Comparison of ENCODE assay signal across 16 cellular contexts in genomic region chr2:24652265-24653232, GRCh38.
DNase-seq lines count a peak whose midpoint lies in the region; ATAC-seq and TF ChIP-seq lines count a peak whose summit lies in the region.
"Had no signal": no experiment of that assay in that cellular context is flagged by ENCODE, and none has a peak within 500 bp of the region (broad histone marks: within the 10 kb centered on the region; RNA-seq: fewer than 3 reads in every experiment).

No MANE protein-coding gene starts in this region.

- H3K27ac ChIP-seq in thyroid gland = no peak overlapping the region
- H3K27ac ChIP-seq: neural progenitor cell, tibial nerve had no signal

- WGBS in thyroid gland, 2 donors = 89 to 94% methylated on average over 3 of the region's 3 CpGs

- H3K27me3 Mint-ChIP-seq in WTC11 (ENCODE audit: low read depth) (no peaks in the 10 kb centered on the region), nephron progenitor cell (ENCODE audit: low read depth, poor library complexity) (no peaks in the 10 kb centered on the region)
- H3K27me3 Mint-ChIP-seq: activated CD4-positive, alpha-beta T cell treated with anti-CD3 and anti-CD28 coated beads, Interleukin-2, amount 10 ng/mL, durations not matched to agents 24 days and 14 days; activated T-helper 17 cell treated with anti-CD3 and anti-CD28 coated beads, Interleukin-2, amount 50 U/mL, for 72 hours had no signal

- POLR2A ChIA-PET in WTC11 (lab: Charles Lee) = no interaction called here

- peak; percentile 54 for DNase-seq in NCI-H2107 treated with DMSO at 0.1 percent for 48 hours (lab: John Stamatoyannopoulos, UW; ENCODE audit: unreplicated experiment)
- no peak for DNase-seq in NCI-H2107 (lab: John Stamatoyannopoulos, UW)
- DNase-seq in WTC11 (ENCODE audit: low spot score) = no peak
- DNase-seq in nephron progenitor cell = no peak
- DNase-seq in mucosa of descending colon = no peak
- no peak for DNase-seq in dedifferentiated amniotic fluid mesenchymal stem cell (ENCODE audit: extremely low spot score)
- no peak for DNase-seq in thyroid gland
- DNase-seq: activated CD4-positive, alpha-beta T cell treated with anti-CD3 and anti-CD28 coated beads, Interleukin-2, amount 10 ng/mL, durations not matched to agents 24 days and 14 days; effector CD8-positive, alpha-beta T cell; glutamatergic neuron; stimulated activated CD4-positive, alpha-beta T cell treated with anti-CD3 and anti-CD28 coated beads, Interleukin-12 subunit alpha, Interleukin-12 subunit beta, amount 100 ng/mL, for 4 hours had no signal

- intact Hi-C loops in mucosa of descending colon (cut with DNase I, micrococcal nuclease) (no loop called here), thyroid gland (cut with DNase I) (no loop called here)

- H3K9me3 Mint-ChIP-seq in WTC11 (peaks cover 7% of the 10 kb centered on the region), nephron progenitor cell (no peaks in the 10 kb centered on the region)
- H3K9me3 Mint-ChIP-seq: activated CD4-positive, alpha-beta T cell treated with anti-CD3 and anti-CD28 coated beads, Interleukin-2, amount 10 ng/mL, durations not matched to agents 24 days and 14 days; activated T-helper 17 cell treated with anti-CD3 and anti-CD28 coated beads, Interleukin-2, amount 50 U/mL, for 72 hours; neural progenitor cell; T-helper 1 cell treated with Interleukin-12 subunit alpha and Interleukin-12 subunit beta and Interleukin-4 antibody, amounts not matched to agents 30 μg/mL and 1 μg/mL, for 36 hours had no signal

- TF ChIP-seq POLR2A in thyroid gland (IDR thresholded peaks at IDR 0.05) = no peak

- H3K4me1 ChIP-seq in mucosa of descending colon (ENCODE audit: low read depth) = no peaks in the 10 kb centered on the region
- no peaks in the 10 kb centered on the region for H3K4me1 ChIP-seq in thyroid gland

- CTCF ChIA-PET in WTC11 (lab: Charles Lee) = interaction anchor here (0.6 kb wide), 1 partner anchor 254 kb away, joined by 3 read pairs; no protein-coding TSS in a partner anchor

- H3K27me3 ChIP-seq in thyroid gland = no peaks in the 10 kb centered on the region
- H3K27me3 ChIP-seq: neural progenitor cell, tibial nerve had no signal

- peaks cover 7% of the 10 kb centered on the region for H3K4me1 Mint-ChIP-seq in WTC11
- peaks cover 6% of the 10 kb centered on the region for H3K4me1 Mint-ChIP-seq in nephron progenitor cell
- H3K4me1 Mint-ChIP-seq: activated CD4-positive, alpha-beta T cell treated with anti-CD3 and anti-CD28 coated beads, Interleukin-2, amount 10 ng/mL, durations not matched to agents 24 days and 14 days; neural progenitor cell had no signal

- no peaks in the 10 kb centered on the region for H3K36me3 ChIP-seq in mucosa of descending colon (ENCODE audit: low read depth)
- no peaks in the 10 kb centered on the region for H3K36me3 ChIP-seq in thyroid gland
- H3K36me3 ChIP-seq: neural progenitor cell, tibial nerve had no signal

- H3K36me3 Mint-ChIP-seq in WTC11 (no peaks in the 10 kb centered on the region), nephron progenitor cell (ENCODE audit: low read depth) (no peaks in the 10 kb centered on the region)
- H3K36me3 Mint-ChIP-seq: neural progenitor cell had no signal

- H3K9me3 ChIP-seq in mucosa of descending colon (no peaks in the 10 kb centered on the region), thyroid gland (no peaks in the 10 kb centered on the region)
- H3K9me3 ChIP-seq: tibial nerve had no signal

- TF ChIP-seq CTCF in WTC11 (IDR thresholded peaks at IDR 0.05) = no peak
- no peak for TF ChIP-seq CTCF in nephron progenitor cell (IDR thresholded peaks at IDR 0.05)
- TF ChIP-seq CTCF in mucosa of descending colon (IDR thresholded peaks at IDR 0.05) = no peak
- no peak for TF ChIP-seq CTCF in thyroid gland (IDR thresholded peaks at IDR 0.05)

- H3K4me3 ChIP-seq in mucosa of descending colon (no peak overlapping the region), thyroid gland (replicated peaks in 1 of 3) (no peak overlapping the region)
- H3K4me3 ChIP-seq: neural progenitor cell, tibial nerve had no signal

- peak overlapping the region; percentile 78 for H3K27ac Mint-ChIP-seq in WTC11
- H3K27ac Mint-ChIP-seq in nephron progenitor cell = peak overlapping the region; percentile 59
- H3K27ac Mint-ChIP-seq: activated CD4-positive, alpha-beta T cell treated with anti-CD3 and anti-CD28 coated beads, Interleukin-2, amount 10 ng/mL, durations not matched to agents 24 days and 14 days; activated T-helper 17 cell treated with anti-CD3 and anti-CD28 coated beads, Interleukin-2, amount 50 U/mL, for 72 hours; neural progenitor cell; T-helper 1 cell treated with Interleukin-12 subunit alpha and Interleukin-12 subunit beta and Interleukin-4 antibody, amounts not matched to agents 30 μg/mL and 1 μg/mL, for 36 hours had no signal

- H3K4me3 Mint-ChIP-seq in WTC11 (no peak overlapping the region), nephron progenitor cell (no peak overlapping the region)
- H3K4me3 Mint-ChIP-seq: activated CD4-positive, alpha-beta T cell treated with anti-CD3 and anti-CD28 coated beads, Interleukin-2, amount 10 ng/mL, durations not matched to agents 24 days and 14 days; activated T-helper 17 cell treated with anti-CD3 and anti-CD28 coated beads, Interleukin-2, amount 50 U/mL, for 72 hours; neural progenitor cell; T-helper 1 cell treated with Interleukin-12 subunit alpha and Interleukin-12 subunit beta and Interleukin-4 antibody, amounts not matched to agents 30 μg/mL and 1 μg/mL, for 36 hours had no signal

- ATAC-seq in HG03439 (IDR thresholded peaks at IDR 0.05; ENCODE audit: unreplicated experiment) (peak; percentile 64), WTC11 (no peak), mucosa of descending colon (no peak)
- ATAC-seq: activated T-helper 17 cell treated with anti-CD3 and anti-CD28 coated beads, Interleukin-2, amount 50 U/mL, for 72 hours had no signal

TF ChIP-seq in WTC11, 78 proteins besides CTCF, POLR2A, EP300 and RAD21 (continues in another document):
- TF ChIP-seq ATF1 (CRISPR knock-in tag; IDR thresholded peaks at IDR 0.05) (no peak), ZNF512 (CRISPR knock-in tag; IDR thresholded peaks at IDR 0.05; ENCODE audit: borderline replicate concordance) (no peak), CREB1 (CRISPR knock-in tag; IDR thresholded peaks at IDR 0.05) (no peak), TCF7 (CRISPR knock-in tag; IDR thresholded peaks at IDR 0.05; ENCODE audit: low read depth) (no peak), GTF2I (CRISPR knock-in tag; conservative IDR thresholded peaks at IDR 0.05) (no peak), AFF4 (CRISPR knock-in tag; IDR thresholded peaks at IDR 0.05; ENCODE audit: borderline replicate concordance) (no peak), RELA (CRISPR knock-in tag; IDR thresholded peaks at IDR 0.05; ENCODE audit: borderline replicate concordance) (no peak)
- TF ChIP-seq, protein P1, sequence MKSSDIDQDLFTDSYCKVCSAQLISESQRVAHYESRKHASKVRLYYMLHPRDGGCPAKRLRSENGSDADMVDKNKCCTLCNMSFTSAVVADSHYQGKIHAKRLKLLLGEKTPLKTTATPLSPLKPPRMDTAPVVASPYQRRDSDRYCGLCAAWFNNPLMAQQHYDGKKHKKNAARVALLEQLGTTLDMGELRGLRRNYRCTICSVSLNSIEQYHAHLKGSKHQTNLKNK (CRISPR knock-in tag; IDR thresholded peaks at IDR 0.05) = no peak
